Comparison of ENCODE assay signal across 1 cellular context in the genomic region with DNA sequence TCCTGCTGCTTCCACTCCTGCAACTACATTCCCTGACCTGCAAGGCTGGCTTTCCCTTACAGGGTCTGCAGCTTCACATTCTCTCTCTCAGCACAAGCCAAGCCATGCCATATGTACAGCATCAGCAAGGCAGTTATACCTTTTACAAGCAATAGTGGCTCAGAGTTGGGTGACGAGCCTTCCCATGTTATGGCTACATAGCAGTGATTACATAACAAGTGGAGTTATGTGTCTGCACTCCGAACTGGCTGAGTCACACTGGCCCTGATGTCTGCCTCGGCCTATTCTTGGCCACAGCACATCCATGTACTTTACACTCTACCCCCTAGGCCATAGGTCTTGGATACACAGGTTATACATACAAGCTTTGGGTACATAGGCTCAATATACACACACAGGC.
TF ChIP-seq lines count a peak whose summit lies in the region.

No MANE protein-coding gene starts in this region.

TF ChIP-seq in H1, 55 proteins besides CTCF, POLR2A, EP300 and RAD21 (continued from another document):
- TF ChIP-seq HDAC2 (IDR thresholded peaks at IDR 0.05; ENCODE audit: borderline replicate concordance in 1 of 2, low read depth in 2 of 2, low read length in 2 of 2) (no peak), NANOG (IDR thresholded peaks at IDR 0.05; ENCODE audit: insufficient read depth, low read depth, low read length, poor library complexity, severe bottlenecking) (no peak), CBX8 (IDR thresholded peaks at IDR 0.05; ENCODE audit: borderline replicate concordance, low read depth, low read length) (no peak), GTF2F1 (IDR thresholded peaks at IDR 0.05; ENCODE audit: borderline replicate concordance, low read depth, low read length) (no peak), SP1 (IDR thresholded peaks at IDR 0.05; ENCODE audit: low read depth, low read length) (no peak), POLR2AphosphoS5 (IDR thresholded peaks at IDR 0.05; ENCODE audit: low read depth, low read length) (no peak), MAFK (IDR thresholded peaks at IDR 0.05; ENCODE audit: low read depth, low read length) (no peak), EZH2 (IDR thresholded peaks at IDR 0.05; ENCODE audit: low read depth, low read length, severe bottlenecking) (no peak), RXRA (IDR thresholded peaks at IDR 0.05; ENCODE audit: insufficient read depth, low read depth, low read length) (no peak), SIRT6 (IDR thresholded peaks at IDR 0.05; ENCODE audit: low read length) (no peak), NRF1 (IDR thresholded peaks at IDR 0.05; ENCODE audit: low read depth, low read length) (no peak)
- TF ChIP-seq, protein P1, sequence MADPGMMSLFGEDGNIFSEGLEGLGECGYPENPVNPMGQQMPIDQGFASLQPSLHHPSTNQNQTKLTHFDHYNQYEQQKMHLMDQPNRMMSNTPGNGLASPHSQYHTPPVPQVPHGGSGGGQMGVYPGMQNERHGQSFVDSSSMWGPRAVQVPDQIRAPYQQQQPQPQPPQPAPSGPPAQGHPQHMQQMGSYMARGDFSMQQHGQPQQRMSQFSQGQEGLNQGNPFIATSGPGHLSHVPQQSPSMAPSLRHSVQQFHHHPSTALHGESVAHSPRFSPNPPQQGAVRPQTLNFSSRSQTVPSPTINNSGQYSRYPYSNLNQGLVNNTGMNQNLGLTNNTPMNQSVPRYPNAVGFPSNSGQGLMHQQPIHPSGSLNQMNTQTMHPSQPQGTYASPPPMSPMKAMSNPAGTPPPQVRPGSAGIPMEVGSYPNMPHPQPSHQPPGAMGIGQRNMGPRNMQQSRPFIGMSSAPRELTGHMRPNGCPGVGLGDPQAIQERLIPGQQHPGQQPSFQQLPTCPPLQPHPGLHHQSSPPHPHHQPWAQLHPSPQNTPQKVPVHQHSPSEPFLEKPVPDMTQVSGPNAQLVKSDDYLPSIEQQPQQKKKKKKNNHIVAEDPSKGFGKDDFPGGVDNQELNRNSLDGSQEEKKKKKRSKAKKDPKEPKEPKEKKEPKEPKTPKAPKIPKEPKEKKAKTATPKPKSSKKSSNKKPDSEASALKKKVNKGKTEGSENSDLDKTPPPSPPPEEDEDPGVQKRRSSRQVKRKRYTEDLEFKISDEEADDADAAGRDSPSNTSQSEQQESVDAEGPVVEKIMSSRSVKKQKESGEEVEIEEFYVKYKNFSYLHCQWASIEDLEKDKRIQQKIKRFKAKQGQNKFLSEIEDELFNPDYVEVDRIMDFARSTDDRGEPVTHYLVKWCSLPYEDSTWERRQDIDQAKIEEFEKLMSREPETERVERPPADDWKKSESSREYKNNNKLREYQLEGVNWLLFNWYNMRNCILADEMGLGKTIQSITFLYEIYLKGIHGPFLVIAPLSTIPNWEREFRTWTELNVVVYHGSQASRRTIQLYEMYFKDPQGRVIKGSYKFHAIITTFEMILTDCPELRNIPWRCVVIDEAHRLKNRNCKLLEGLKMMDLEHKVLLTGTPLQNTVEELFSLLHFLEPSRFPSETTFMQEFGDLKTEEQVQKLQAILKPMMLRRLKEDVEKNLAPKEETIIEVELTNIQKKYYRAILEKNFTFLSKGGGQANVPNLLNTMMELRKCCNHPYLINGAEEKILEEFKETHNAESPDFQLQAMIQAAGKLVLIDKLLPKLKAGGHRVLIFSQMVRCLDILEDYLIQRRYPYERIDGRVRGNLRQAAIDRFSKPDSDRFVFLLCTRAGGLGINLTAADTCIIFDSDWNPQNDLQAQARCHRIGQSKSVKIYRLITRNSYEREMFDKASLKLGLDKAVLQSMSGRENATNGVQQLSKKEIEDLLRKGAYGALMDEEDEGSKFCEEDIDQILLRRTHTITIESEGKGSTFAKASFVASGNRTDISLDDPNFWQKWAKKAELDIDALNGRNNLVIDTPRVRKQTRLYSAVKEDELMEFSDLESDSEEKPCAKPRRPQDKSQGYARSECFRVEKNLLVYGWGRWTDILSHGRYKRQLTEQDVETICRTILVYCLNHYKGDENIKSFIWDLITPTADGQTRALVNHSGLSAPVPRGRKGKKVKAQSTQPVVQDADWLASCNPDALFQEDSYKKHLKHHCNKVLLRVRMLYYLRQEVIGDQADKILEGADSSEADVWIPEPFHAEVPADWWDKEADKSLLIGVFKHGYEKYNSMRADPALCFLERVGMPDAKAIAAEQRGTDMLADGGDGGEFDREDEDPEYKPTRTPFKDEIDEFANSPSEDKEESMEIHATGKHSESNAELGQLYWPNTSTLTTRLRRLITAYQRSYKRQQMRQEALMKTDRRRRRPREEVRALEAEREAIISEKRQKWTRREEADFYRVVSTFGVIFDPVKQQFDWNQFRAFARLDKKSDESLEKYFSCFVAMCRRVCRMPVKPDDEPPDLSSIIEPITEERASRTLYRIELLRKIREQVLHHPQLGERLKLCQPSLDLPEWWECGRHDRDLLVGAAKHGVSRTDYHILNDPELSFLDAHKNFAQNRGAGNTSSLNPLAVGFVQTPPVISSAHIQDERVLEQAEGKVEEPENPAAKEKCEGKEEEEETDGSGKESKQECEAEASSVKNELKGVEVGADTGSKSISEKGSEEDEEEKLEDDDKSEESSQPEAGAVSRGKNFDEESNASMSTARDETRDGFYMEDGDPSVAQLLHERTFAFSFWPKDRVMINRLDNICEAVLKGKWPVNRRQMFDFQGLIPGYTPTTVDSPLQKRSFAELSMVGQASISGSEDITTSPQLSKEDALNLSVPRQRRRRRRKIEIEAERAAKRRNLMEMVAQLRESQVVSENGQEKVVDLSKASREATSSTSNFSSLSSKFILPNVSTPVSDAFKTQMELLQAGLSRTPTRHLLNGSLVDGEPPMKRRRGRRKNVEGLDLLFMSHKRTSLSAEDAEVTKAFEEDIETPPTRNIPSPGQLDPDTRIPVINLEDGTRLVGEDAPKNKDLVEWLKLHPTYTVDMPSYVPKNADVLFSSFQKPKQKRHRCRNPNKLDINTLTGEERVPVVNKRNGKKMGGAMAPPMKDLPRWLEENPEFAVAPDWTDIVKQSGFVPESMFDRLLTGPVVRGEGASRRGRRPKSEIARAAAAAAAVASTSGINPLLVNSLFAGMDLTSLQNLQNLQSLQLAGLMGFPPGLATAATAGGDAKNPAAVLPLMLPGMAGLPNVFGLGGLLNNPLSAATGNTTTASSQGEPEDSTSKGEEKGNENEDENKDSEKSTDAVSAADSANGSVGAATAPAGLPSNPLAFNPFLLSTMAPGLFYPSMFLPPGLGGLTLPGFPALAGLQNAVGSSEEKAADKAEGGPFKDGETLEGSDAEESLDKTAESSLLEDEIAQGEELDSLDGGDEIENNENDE (IDR thresholded peaks at IDR 0.05; ENCODE audit: insufficient replicate concordance, low read length), result no peak
TF ChIP-seq in H1: peak in this region for 0.
